Comparison of ENCODE assay signal across 8 cellular contexts in the genomic region with DNA sequence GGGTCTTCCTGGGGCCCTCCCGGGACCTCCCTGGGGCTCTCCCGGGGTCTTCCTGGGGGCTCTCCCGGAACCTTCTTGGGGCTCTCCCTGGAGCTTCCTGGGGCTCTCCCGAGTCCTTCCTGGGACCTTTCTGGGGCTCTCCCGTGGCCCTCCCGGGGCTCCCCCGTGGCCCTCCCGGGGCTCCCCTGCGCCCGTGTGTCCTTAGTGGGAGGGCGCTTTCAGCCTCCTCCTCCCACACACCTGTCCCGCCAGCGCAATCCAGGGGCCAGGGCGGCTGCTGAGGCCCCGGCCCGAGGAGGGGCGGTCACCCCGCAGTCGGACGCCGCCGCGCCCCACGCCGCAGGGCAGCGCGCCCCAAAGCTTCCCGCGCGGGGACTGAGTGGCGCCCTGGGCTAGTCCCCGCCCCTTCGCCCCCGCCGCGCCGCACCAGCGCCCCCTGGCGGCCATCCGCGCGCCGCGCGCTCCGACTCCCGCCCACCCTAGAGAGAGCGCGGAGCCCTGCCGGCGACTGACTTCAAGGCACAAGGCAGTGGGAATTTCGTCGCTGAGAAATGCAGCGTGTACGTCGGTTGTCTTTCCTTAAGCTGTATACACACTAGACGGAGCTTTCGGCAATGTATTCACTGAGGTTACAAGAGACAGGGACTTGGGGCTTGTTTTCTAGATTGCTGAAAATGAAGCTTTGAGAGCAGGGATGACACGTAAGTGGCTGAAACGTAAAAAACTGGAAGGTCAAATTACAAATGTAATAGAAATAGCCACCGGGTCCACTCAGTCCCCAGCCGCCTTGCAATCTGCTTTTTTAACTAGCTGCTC. TPM values are rescaled to one million over a fixed set of nuclear protein-coding genes. Genes with fewer than 3 reads are reported as not detected.
DNase-seq lines count a peak whose midpoint lies in the region; ATAC-seq and TF ChIP-seq lines count a peak whose summit lies in the region.

No MANE protein-coding gene starts in this region.

- H3K27me3 ChIP-seq in heart left ventricle (peaks cover 5 to 21% (median 7%) of the 10 kb centered on the region in 9 donors), upper lobe of left lung (peaks cover 0 to 6% (median 0%) of the 10 kb centered on the region in 4 donors)

- H3K27ac ChIP-seq in heart left ventricle (no peak overlapping the region), upper lobe of left lung (no peak overlapping the region)

- no peaks in the 10 kb centered on the region for H3K9me3 Mint-ChIP-seq in activated naive CD8-positive, alpha-beta T cell (ENCODE audit: low read depth)

- H3K36me3 Mint-ChIP-seq in activated naive CD8-positive, alpha-beta T cell, result no peaks in the 10 kb centered on the region

- TF ChIP-seq EP300 in upper lobe of left lung (IDR thresholded peaks at IDR 0.05), result no peak

- WGBS in heart left ventricle, 4 donors, result 3 to 10% (median 4%) methylated on average over 31 to 62 of the region's 62 CpGs
- WGBS in upper lobe of left lung, 2 donors, result 2 to 3% methylated on average over 12 to 16 of the region's 62 CpGs

- H3K9me3 ChIP-seq in heart left ventricle (no peaks in the 10 kb centered on the region), upper lobe of left lung (no peaks in the 10 kb centered on the region)

- TF ChIP-seq POLR2A in heart left ventricle (IDR thresholded peaks at IDR 0.05) (peak in 1 of 2 donors; percentile 6), upper lobe of left lung (IDR thresholded peaks at IDR 0.05) (no peak)

- peak overlapping the region; percentile 58 for H3K27ac Mint-ChIP-seq in activated naive CD8-positive, alpha-beta T cell

- H3K27me3 Mint-ChIP-seq in activated naive CD8-positive, alpha-beta T cell, result no peaks in the 10 kb centered on the region

- DNase-seq in GDM1 (lab: John Stamatoyannopoulos, UW) (peak; percentile 71), GOT3 (lab: John Stamatoyannopoulos, UW) (peak; percentile 40), LHCN-M2 (ENCODE audit: low read depth) (peak; percentile 78), heart left ventricle (peak; percentile 67 to 91 (median 74)), posterior cingulate gyrus (peak; percentile 44 to 96 (median 80)), upper lobe of left lung (peak; percentile 78 to 98)

- H3K36me3 ChIP-seq in heart left ventricle (no peaks in the 10 kb centered on the region), upper lobe of left lung (no peaks in the 10 kb centered on the region)

- peak overlapping the region; percentile 80 for H3K4me3 Mint-ChIP-seq in activated naive CD8-positive, alpha-beta T cell

- TF ChIP-seq CTCF in heart left ventricle (IDR thresholded peaks at IDR 0.05) (peak in 11 of 12 donors; percentile 65 to 97 (median 89)), upper lobe of left lung (IDR thresholded peaks at IDR 0.05) (peak; percentile 96 to 99 (median 98))

- peaks cover 0 to 10% (median 4%) of the 10 kb centered on the region in 12 donors for H3K4me1 ChIP-seq in heart left ventricle
- H3K4me1 ChIP-seq in upper lobe of left lung, result peaks cover 10 to 14% (median 10%) of the 10 kb centered on the region in 4 donors

- peak; percentile 99 for ATAC-seq in SK-N-SH treated with all-trans-retinoic acid at 6 μM for 48 hours
- ATAC-seq in heart left ventricle, result peak; percentile 67 to 99 (median 90)
- peak; percentile 89 to 97 for ATAC-seq in upper lobe of left lung (ENCODE audit: low FRiP score in 2 of 2)

- intact Hi-C loops in heart left ventricle (cut with DNase I), result loop anchor here (1.0 to 10.0 kb wide), 13 partner anchors 46 to 433 kb away; a partner anchor contains a TSS
- intact Hi-C loops in posterior cingulate gyrus (cut with DNase I), result loop anchor here (1.0 to 5.0 kb wide), 4 partner anchors 46 to 416 kb away; a partner anchor contains a TSS

- H3K4me1 Mint-ChIP-seq in activated naive CD8-positive, alpha-beta T cell (ENCODE audit: low read depth), result peaks cover 13% of the 10 kb centered on the region

- H3K4me3 ChIP-seq in heart left ventricle (peak overlapping the region in 10 of 12 donors; percentile 16 to 53 (median 42)), upper lobe of left lung (peak overlapping the region; percentile 29 to 49 (median 43))

TF ChIP-seq in SK-N-SH treated with all-trans-retinoic acid at 6 μM for 48 hours, 23 proteins besides CTCF, POLR2A, EP300 and RAD21:
- TF ChIP-seq SNAI2 (CRISPR knock-in tag; IDR thresholded peaks at IDR 0.05) (no peak), ZNF565 (CRISPR knock-in tag; conservative IDR thresholded peaks at IDR 0.05; ENCODE audit: low read depth) (no peak), ESRRG (CRISPR knock-in tag; IDR thresholded peaks at IDR 0.05) (no peak)
- TF ChIP-seq, protein P1, sequence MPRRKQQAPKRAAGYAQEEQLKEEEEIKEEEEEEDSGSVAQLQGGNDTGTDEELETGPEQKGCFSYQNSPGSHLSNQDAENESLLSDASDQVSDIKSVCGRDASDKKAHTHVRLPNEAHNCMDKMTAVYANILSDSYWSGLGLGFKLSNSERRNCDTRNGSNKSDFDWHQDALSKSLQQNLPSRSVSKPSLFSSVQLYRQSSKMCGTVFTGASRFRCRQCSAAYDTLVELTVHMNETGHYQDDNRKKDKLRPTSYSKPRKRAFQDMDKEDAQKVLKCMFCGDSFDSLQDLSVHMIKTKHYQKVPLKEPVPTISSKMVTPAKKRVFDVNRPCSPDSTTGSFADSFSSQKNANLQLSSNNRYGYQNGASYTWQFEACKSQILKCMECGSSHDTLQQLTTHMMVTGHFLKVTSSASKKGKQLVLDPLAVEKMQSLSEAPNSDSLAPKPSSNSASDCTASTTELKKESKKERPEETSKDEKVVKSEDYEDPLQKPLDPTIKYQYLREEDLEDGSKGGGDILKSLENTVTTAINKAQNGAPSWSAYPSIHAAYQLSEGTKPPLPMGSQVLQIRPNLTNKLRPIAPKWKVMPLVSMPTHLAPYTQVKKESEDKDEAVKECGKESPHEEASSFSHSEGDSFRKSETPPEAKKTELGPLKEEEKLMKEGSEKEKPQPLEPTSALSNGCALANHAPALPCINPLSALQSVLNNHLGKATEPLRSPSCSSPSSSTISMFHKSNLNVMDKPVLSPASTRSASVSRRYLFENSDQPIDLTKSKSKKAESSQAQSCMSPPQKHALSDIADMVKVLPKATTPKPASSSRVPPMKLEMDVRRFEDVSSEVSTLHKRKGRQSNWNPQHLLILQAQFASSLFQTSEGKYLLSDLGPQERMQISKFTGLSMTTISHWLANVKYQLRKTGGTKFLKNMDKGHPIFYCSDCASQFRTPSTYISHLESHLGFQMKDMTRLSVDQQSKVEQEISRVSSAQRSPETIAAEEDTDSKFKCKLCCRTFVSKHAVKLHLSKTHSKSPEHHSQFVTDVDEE (CRISPR knock-in tag; IDR thresholded peaks at IDR 0.05), result no peak

RNA-seq across cellular contexts. Expression of a gene that starts 47.1 kb away (rescaled TPM):
- total RNA-seq in LHCN-M2 (2014; rRNA removed) (84.6 and 105 TPM in 2 replicates), heart left ventricle (10 to 100 TPM in 7 of 9 donors, 1 to 10 TPM in 2; 7.9 to 24.5 (median 13.3) TPM), upper lobe of left lung (100 to 1,000 TPM in 3 of 6 donors, 10 to 100 TPM in 3; 16.8 to 136 (median 100) TPM)
- polyA plus RNA-seq in LHCN-M2 (2012), result 63.1 TPM
- 10 to 100 TPM in 1 of 2 donors, 1 to 10 TPM in 1; 5.2 to 22.3 TPM for polyA plus RNA-seq in heart left ventricle
